Comparison of ENCODE assay signal across 1 cellular context in genomic region chr20:14902432-14903089, GRCh38.
TF ChIP-seq lines count a peak whose summit lies in the region.

No MANE protein-coding gene starts in this region.

TF ChIP-seq in GM12878, 131 proteins besides CTCF, POLR2A, EP300 and RAD21 (continued from another document and continues in another):
- TF ChIP-seq ATF3 (IDR thresholded peaks at IDR 0.05; ENCODE audit: borderline replicate concordance, extremely low read depth, low read depth, low read length), result no peak
- no peak for TF ChIP-seq CREM (IDR thresholded peaks at IDR 0.05; ENCODE audit: low read depth)
- TF ChIP-seq TARDBP (IDR thresholded peaks at IDR 0.05; ENCODE audit: borderline replicate concordance), result no peak
- no peak for TF ChIP-seq ZBTB33 (IDR thresholded peaks at IDR 0.05)
- TF ChIP-seq WRNIP1 (IDR thresholded peaks at IDR 0.05; ENCODE audit: borderline replicate concordance, low read depth, low read length), result no peak
- no peak for TF ChIP-seq RCOR1 (conservative IDR thresholded peaks at IDR 0.05; ENCODE audit: low read depth, low read length)
- TF ChIP-seq, protein P1, sequence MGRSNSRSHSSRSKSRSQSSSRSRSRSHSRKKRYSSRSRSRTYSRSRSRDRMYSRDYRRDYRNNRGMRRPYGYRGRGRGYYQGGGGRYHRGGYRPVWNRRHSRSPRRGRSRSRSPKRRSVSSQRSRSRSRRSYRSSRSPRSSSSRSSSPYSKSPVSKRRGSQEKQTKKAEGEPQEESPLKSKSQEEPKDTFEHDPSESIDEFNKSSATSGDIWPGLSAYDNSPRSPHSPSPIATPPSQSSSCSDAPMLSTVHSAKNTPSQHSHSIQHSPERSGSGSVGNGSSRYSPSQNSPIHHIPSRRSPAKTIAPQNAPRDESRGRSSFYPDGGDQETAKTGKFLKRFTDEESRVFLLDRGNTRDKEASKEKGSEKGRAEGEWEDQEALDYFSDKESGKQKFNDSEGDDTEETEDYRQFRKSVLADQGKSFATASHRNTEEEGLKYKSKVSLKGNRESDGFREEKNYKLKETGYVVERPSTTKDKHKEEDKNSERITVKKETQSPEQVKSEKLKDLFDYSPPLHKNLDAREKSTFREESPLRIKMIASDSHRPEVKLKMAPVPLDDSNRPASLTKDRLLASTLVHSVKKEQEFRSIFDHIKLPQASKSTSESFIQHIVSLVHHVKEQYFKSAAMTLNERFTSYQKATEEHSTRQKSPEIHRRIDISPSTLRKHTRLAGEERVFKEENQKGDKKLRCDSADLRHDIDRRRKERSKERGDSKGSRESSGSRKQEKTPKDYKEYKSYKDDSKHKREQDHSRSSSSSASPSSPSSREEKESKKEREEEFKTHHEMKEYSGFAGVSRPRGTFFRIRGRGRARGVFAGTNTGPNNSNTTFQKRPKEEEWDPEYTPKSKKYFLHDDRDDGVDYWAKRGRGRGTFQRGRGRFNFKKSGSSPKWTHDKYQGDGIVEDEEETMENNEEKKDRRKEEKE (IDR thresholded peaks at IDR 0.05), result no peak
- TF ChIP-seq ZBTB40 (IDR thresholded peaks at IDR 0.05; ENCODE audit: borderline replicate concordance), result no peak
- no peak for TF ChIP-seq TCF3 (IDR thresholded peaks at IDR 0.05; ENCODE audit: borderline replicate concordance, insufficient read depth, low read depth, low read length)
- no peak for TF ChIP-seq SMAD1 (IDR thresholded peaks at IDR 0.05; ENCODE audit: low read depth, partially characterized antibody)
- TF ChIP-seq FOXK2 (IDR thresholded peaks at IDR 0.05), result no peak
- no peak for TF ChIP-seq MTA3 (IDR thresholded peaks at IDR 0.05; ENCODE audit: borderline replicate concordance, low read length)
- no peak for TF ChIP-seq E2F8 (IDR thresholded peaks at IDR 0.05; ENCODE audit: low read depth, partially characterized antibody)
- TF ChIP-seq, protein P2, sequence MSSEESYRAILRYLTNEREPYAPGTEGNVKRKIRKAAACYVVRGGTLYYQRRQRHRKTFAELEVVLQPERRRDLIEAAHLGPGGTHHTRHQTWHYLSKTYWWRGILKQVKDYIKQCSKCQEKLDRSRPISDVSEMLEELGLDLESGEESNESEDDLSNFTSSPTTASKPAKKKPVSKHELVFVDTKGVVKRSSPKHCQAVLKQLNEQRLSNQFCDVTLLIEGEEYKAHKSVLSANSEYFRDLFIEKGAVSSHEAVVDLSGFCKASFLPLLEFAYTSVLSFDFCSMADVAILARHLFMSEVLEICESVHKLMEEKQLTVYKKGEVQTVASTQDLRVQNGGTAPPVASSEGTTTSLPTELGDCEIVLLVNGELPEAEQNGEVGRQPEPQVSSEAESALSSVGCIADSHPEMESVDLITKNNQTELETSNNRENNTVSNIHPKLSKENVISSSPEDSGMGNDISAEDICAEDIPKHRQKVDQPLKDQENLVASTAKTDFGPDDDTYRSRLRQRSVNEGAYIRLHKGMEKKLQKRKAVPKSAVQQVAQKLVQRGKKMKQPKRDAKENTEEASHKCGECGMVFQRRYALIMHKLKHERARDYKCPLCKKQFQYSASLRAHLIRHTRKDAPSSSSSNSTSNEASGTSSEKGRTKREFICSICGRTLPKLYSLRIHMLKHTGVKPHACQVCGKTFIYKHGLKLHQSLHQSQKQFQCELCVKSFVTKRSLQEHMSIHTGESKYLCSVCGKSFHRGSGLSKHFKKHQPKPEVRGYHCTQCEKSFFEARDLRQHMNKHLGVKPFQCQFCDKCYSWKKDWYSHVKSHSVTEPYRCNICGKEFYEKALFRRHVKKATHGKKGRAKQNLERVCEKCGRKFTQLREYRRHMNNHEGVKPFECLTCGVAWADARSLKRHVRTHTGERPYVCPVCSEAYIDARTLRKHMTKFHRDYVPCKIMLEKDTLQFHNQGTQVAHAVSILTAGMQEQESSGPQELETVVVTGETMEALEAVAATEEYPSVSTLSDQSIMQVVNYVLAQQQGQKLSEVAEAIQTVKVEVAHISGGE (CRISPR knock-in tag; IDR thresholded peaks at IDR 0.05), result no peak
- no peak for TF ChIP-seq POLR2AphosphoS5 (IDR thresholded peaks at IDR 0.05; ENCODE audit: low read length)
- TF ChIP-seq HDAC2 (IDR thresholded peaks at IDR 0.05), result no peak
- no peak for TF ChIP-seq SUPT20H (IDR thresholded peaks at IDR 0.05; ENCODE audit: borderline replicate concordance, control insufficient read depth, low read depth, low read length)
- no peak for TF ChIP-seq ZNF622 (IDR thresholded peaks at IDR 0.05)
- peak; percentile 67 for TF ChIP-seq RUNX3 (IDR thresholded peaks at IDR 0.05; ENCODE audit: low read length)
- no peak for TF ChIP-seq CEBPB (IDR thresholded peaks at IDR 0.05; ENCODE audit: borderline replicate concordance in 1 of 2, low read depth in 2 of 2, low read length in 2 of 2)
- TF ChIP-seq MYB (IDR thresholded peaks at IDR 0.05; ENCODE audit: borderline replicate concordance, low read depth, low read length), result no peak
- TF ChIP-seq KDM1A (IDR thresholded peaks at IDR 0.05; ENCODE audit: borderline replicate concordance), result no peak
- TF ChIP-seq, protein P3, sequence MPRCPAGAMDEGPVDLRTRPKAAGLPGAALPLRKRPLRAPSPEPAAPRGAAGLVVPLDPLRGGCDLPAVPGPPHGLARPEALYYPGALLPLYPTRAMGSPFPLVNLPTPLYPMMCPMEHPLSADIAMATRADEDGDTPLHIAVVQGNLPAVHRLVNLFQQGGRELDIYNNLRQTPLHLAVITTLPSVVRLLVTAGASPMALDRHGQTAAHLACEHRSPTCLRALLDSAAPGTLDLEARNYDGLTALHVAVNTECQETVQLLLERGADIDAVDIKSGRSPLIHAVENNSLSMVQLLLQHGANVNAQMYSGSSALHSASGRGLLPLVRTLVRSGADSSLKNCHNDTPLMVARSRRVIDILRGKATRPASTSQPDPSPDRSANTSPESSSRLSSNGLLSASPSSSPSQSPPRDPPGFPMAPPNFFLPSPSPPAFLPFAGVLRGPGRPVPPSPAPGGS (IDR thresholded peaks at IDR 0.05; ENCODE audit: borderline replicate concordance, insufficient read depth, low read depth, low read length, poor library complexity, severe bottlenecking), result no peak
- TF ChIP-seq GABPA (IDR thresholded peaks at IDR 0.05; ENCODE audit: low read depth), result no peak
- TF ChIP-seq, protein P4, sequence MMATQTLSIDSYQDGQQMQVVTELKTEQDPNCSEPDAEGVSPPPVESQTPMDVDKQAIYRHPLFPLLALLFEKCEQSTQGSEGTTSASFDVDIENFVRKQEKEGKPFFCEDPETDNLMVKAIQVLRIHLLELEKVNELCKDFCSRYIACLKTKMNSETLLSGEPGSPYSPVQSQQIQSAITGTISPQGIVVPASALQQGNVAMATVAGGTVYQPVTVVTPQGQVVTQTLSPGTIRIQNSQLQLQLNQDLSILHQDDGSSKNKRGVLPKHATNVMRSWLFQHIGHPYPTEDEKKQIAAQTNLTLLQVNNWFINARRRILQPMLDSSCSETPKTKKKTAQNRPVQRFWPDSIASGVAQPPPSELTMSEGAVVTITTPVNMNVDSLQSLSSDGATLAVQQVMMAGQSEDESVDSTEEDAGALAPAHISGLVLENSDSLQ (IDR thresholded peaks at IDR 0.05), result no peak
- TF ChIP-seq ZZZ3 (IDR thresholded peaks at IDR 0.05; ENCODE audit: control insufficient read depth, insufficient read length, low read depth), result no peak
- peak; percentile 36; the same call in 1 of the 2 replicates for TF ChIP-seq ZNF24 (IDR thresholded peaks at IDR 0.05)
- peak in 1 of 2 experiments; percentile 16; a peak in 1 of 4 replicates for TF ChIP-seq BHLHE40 (IDR thresholded peaks at IDR 0.05; ENCODE audit: borderline replicate concordance in 1 of 2, low read depth in 2 of 2, low read length in 1 of 2)
- TF ChIP-seq HDGF (IDR thresholded peaks at IDR 0.05), result no peak
- peak; percentile 64; the same call in 1 of the 2 replicates for TF ChIP-seq TCF12 (IDR thresholded peaks at IDR 0.05; ENCODE audit: low read depth, low read length)
- TF ChIP-seq TAF1 (IDR thresholded peaks at IDR 0.05; ENCODE audit: borderline replicate concordance, low read depth, low read length), result no peak
- TF ChIP-seq YY1 (IDR thresholded peaks at IDR 0.05; ENCODE audit: low read depth, low read length), result no peak
- TF ChIP-seq PRDM15 (CRISPR knock-in tag; IDR thresholded peaks at IDR 0.05), result no peak
- TF ChIP-seq JUND (IDR thresholded peaks at IDR 0.05; ENCODE audit: low read depth, low read length), result no peak
- TF ChIP-seq ASH2L (IDR thresholded peaks at IDR 0.05; ENCODE audit: borderline replicate concordance, low read depth), result no peak
- TF ChIP-seq ZSCAN29 (IDR thresholded peaks at IDR 0.05), result no peak
